In genomic region chr6:125393449-125393858, GRCh38 we compare ENCODE assay signal across 1 cellular context.
TF ChIP-seq lines count a peak whose summit lies in the region.

No MANE protein-coding gene starts in this region.

TF ChIP-seq in K562, 482 proteins besides CTCF, POLR2A, EP300 and RAD21 (continued from another document):
- no peak for TF ChIP-seq ZBTB49 (CRISPR knock-in tag; IDR thresholded peaks at IDR 0.05; ENCODE audit: borderline replicate concordance)
- no peak for TF ChIP-seq SMARCA4 (IDR thresholded peaks at IDR 0.05)
